7 cellular contexts compared by ENCODE assay signal in the genomic region with DNA sequence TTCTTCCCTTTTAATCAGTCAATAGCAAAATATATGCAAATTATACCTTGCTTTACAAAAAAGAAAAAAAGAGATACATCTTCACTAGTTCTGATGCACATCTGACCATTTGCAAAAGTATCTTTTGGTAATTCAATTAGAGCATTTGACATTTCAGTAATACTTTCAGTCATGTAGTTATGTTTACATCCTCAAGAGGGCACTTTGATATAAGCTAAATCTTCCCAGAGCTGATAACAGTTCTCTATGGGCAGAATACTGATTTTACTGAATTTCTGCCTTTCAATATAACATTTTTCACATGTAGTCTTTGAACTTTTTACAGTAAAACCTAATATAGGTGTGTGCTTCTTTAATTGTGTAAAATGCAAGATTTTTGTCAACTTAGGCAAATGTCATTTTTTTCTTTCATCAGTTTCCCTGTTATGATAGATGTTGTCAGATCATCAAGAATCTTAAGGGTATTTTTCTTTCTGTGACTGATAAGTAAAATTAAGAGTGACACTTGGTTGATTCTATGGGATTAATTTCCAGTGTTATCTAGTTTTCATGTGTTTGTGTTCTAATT.
A peak's percentile ranks its signal among the peaks of the same experiment; 100 is the strongest.
DNase-seq lines count a peak whose midpoint lies in the region; ATAC-seq and TF ChIP-seq lines count a peak whose summit lies in the region.

No MANE protein-coding gene starts in this region.

- no peaks in the 10 kb centered on the region for H3K36me3 ChIP-seq in kidney epithelial cell (ENCODE audit: control insufficient read depth, insufficient read depth, low read length)

- H3K4me1 Mint-ChIP-seq in WTC11: 0 out of 2 replicates have a peak, but pooled peaks cover 11% of the 10 kb centered on the region

- no peak overlapping the region for H3K4me3 Mint-ChIP-seq in WTC11

- CTCF ChIA-PET in WTC11 (lab: Charles Lee): interaction anchor here (0.5 to 5.4 kb wide), 4 partner anchors 47 to 579 kb away, joined by 3 to 35 read pairs (median 3); no protein-coding TSS in a partner anchor

- TF ChIP-seq CTCF in WTC11 (IDR thresholded peaks at IDR 0.05): peak; percentile 61
- peak; percentile 38 for TF ChIP-seq CTCF in kidney epithelial cell (IDR thresholded peaks at IDR 0.05; ENCODE audit: insufficient read depth, low read length, poor library complexity, severe bottlenecking)

- ATAC-seq in GM18505 (IDR thresholded peaks at IDR 0.05; ENCODE audit: unreplicated experiment) (peak; percentile 82), HG02763 (IDR thresholded peaks at IDR 0.05; ENCODE audit: unreplicated experiment) (peak; percentile 77), WTC11 (peak; percentile 72)

- no peaks in the 10 kb centered on the region for H3K27me3 ChIP-seq in kidney epithelial cell (ENCODE audit: control insufficient read depth, insufficient read depth, low read length)

- H3K27me3 Mint-ChIP-seq in WTC11 (ENCODE audit: low read depth): no peaks in the 10 kb centered on the region

- TF ChIP-seq POLR2A in GM18505 (IDR thresholded peaks at IDR 0.05; ENCODE audit: borderline replicate concordance, extremely low read depth, insufficient read depth, insufficient read length): no peak

- DNase-seq in NCI-H146 (lab: John Stamatoyannopoulos, UW) (peak; percentile 15), WTC11 (ENCODE audit: low spot score) (no peak), kidney epithelial cell (ENCODE audit: low read depth) (peak; percentile 2), COLO668 (lab: John Stamatoyannopoulos, UW; ENCODE audit: unreplicated experiment) (no peak), HK-2 (ENCODE audit: unreplicated experiment) (no peak)

- H3K4me3 ChIP-seq in kidney epithelial cell (ENCODE audit: low read depth, low read length): no peak overlapping the region

- no peaks in the 10 kb centered on the region for H3K9me3 Mint-ChIP-seq in WTC11

- no peak overlapping the region for H3K27ac Mint-ChIP-seq in WTC11

- no peaks in the 10 kb centered on the region for H3K36me3 Mint-ChIP-seq in WTC11

- POLR2A ChIA-PET in WTC11 (lab: Charles Lee): no interaction called here

TF ChIP-seq in WTC11, 78 proteins besides CTCF, POLR2A, EP300 and RAD21:
- TF ChIP-seq ZBTB21 (CRISPR knock-in tag; IDR thresholded peaks at IDR 0.05; ENCODE audit: borderline replicate concordance): no peak
TF ChIP-seq in WTC11: peak in this region for 0.

Comparison
In these comparisons a context has a peak if more than half of its experiments do, and no peak if none do; other contexts are left out.
1. DNase-seq: peak in NCI-H146 (single experiment) and kidney epithelial cell (single experiment); none in WTC11 (single experiment), COLO668 (single experiment) and HK-2 (single experiment).
2. Peak in every context shown above with its lines, with median percentiles within 50 percentile points of each other: ATAC-seq.